ENCODE assay signal across 25 cellular contexts in the genomic region with DNA sequence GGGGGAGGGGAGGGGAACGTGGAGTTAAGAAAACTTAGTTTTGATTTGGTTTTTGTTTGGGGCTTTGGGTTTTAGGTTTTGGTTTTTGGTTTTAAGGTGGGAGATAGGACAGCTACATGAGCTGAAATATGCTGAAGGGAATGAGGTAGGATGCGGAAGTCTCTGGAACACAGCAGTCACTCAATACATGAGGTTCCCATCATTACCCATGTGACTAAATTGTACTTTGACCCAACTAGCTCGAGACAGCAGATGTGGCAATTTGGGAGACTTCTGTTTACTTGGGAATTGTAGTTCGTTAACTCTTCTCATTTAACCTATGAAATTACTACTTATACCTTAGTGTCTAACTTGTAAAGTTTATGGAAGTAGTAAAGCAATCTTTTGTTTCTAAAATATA.
"Had no signal": no experiment of that assay in that cellular context is flagged by ENCODE, and none has a peak within 500 bp of the region (broad histone marks: within the 10 kb centered on the region; RNA-seq: fewer than 3 reads in every experiment).

No MANE protein-coding gene starts in this region.

- H3K4me1 ChIP-seq: gastroesophageal sphincter, lower lobe of right lung, parathyroid adenoma, thyroid gland had no signal

- H3K9ac ChIP-seq: parathyroid adenoma had no signal

- H3K4me3 ChIP-seq: dorsolateral prefrontal cortex, esophagus muscularis mucosa, gastroesophageal sphincter, lower lobe of right lung, spleen, thyroid gland had no signal

- H3K36me3 ChIP-seq: esophagus muscularis mucosa, gastroesophageal sphincter, lower lobe of right lung, neutrophil, spleen, thyroid gland, WERI-Rb-1 had no signal

- H3K27ac Mint-ChIP-seq: activated CD4-positive, alpha-beta T cell treated with anti-CD3 and anti-CD28 coated beads, Interleukin-2, amount 10 ng/mL, durations not matched to agents 7 days and 5 days; activated CD8-positive, alpha-beta memory T cell treated with anti-CD3 and anti-CD28 coated beads, Interleukin-2, amount 10 ng/mL, durations not matched to agents 7 days and 5 days; activated CD8-positive, alpha-beta T cell treated with anti-CD3 and anti-CD28 coated beads for 36 hours; effector memory CD8-positive, alpha-beta T cell; nephron had no signal

- H3K4me3 Mint-ChIP-seq: activated CD4-positive, alpha-beta T cell treated with anti-CD3 and anti-CD28 coated beads, Interleukin-2, amount 10 ng/mL, durations not matched to agents 7 days and 5 days; activated CD8-positive, alpha-beta memory T cell treated with anti-CD3 and anti-CD28 coated beads, Interleukin-2, amount 10 ng/mL, durations not matched to agents 7 days and 5 days; activated CD8-positive, alpha-beta T cell treated with anti-CD3 and anti-CD28 coated beads for 36 hours; activated naive CD4-positive, alpha-beta T cell treated with anti-CD3 and anti-CD28 coated beads, Interleukin-2, amount 10 ng/mL, durations not matched to agents 7 days and 5 days; effector memory CD8-positive, alpha-beta T cell; nephron had no signal

- DNase-seq: activated CD4-positive, alpha-beta T cell treated with anti-CD3 and anti-CD28 coated beads, Interleukin-2, amount 10 ng/mL, durations not matched to agents 7 days and 5 days; activated CD4-positive, CD25-positive, alpha-beta regulatory T cell treated with anti-CD3 and anti-CD28 coated beads, Interleukin-2, amount 50 U/mL, for 72 hours; activated CD8-positive, alpha-beta memory T cell treated with anti-CD3 and anti-CD28 coated beads, Interleukin-2, amount 10 ng/mL, durations not matched to agents 7 days and 5 days; activated CD8-positive, alpha-beta T cell treated with anti-CD3 and anti-CD28 coated beads for 36 hours; activated effector memory CD4-positive, alpha-beta T cell treated with anti-CD3 and anti-CD28 coated beads, Interleukin-2, amount 50 U/mL, for 16 hours; activated naive CD4-positive, alpha-beta T cell treated with anti-CD3 and anti-CD28 coated beads, Interleukin-2, amount 10 ng/mL, durations not matched to agents 7 days and 5 days; activated T-cell treated with anti-CD3 and anti-CD28 coated beads for 4 hours; effector memory CD8-positive, alpha-beta T cell; left cardiac atrium; lower lobe of right lung; spleen; stimulated activated CD4-positive, alpha-beta T cell treated with anti-CD3 and anti-CD28 coated beads, Interleukin-4, amount 100 ng/mL, for 24 hours; stimulated activated naive CD8-positive, alpha-beta T cell treated with anti-CD3 and anti-CD28 coated beads, Interleukin-15, Interleukin-2, amounts not matched to agents 100 U/mL and 50 U/mL, for 24 hours; T-helper 1 cell; thyroid gland; WERI-Rb-1 had no signal

- H3K4me1 Mint-ChIP-seq: activated CD4-positive, alpha-beta T cell treated with anti-CD3 and anti-CD28 coated beads, Interleukin-2, amount 10 ng/mL, durations not matched to agents 7 days and 5 days; activated CD8-positive, alpha-beta memory T cell treated with anti-CD3 and anti-CD28 coated beads, Interleukin-2, amount 10 ng/mL, durations not matched to agents 7 days and 5 days; activated naive CD4-positive, alpha-beta T cell treated with anti-CD3 and anti-CD28 coated beads, Interleukin-2, amount 10 ng/mL, durations not matched to agents 7 days and 5 days had no signal

- ATAC-seq: activated CD8-positive, alpha-beta memory T cell treated with anti-CD3 and anti-CD28 coated beads, Interleukin-2, amount 10 ng/mL, durations not matched to agents 7 days and 5 days; activated CD8-positive, alpha-beta T cell treated with anti-CD3 and anti-CD28 coated beads for 36 hours; effector memory CD8-positive, alpha-beta T cell; gastroesophageal sphincter; lower lobe of right lung; stimulated activated naive CD8-positive, alpha-beta T cell treated with anti-CD3 and anti-CD28 coated beads, Interleukin-15, Interleukin-2, amounts not matched to agents 100 U/mL and 50 U/mL, for 24 hours had no signal

- FAIRE-seq: islet of Langerhans, TTC549 had no signal

- H3K27ac ChIP-seq: dorsolateral prefrontal cortex, esophagus muscularis mucosa, gastroesophageal sphincter, lower lobe of right lung, neutrophil, parathyroid adenoma, spleen, thyroid gland, WERI-Rb-1 had no signal

- H3K36me3 Mint-ChIP-seq: activated CD8-positive, alpha-beta memory T cell treated with anti-CD3 and anti-CD28 coated beads, Interleukin-2, amount 10 ng/mL, durations not matched to agents 7 days and 5 days; activated naive CD4-positive, alpha-beta T cell treated with anti-CD3 and anti-CD28 coated beads, Interleukin-2, amount 10 ng/mL, durations not matched to agents 7 days and 5 days; brain had no signal

- H3K9me3 ChIP-seq: esophagus muscularis mucosa, gastroesophageal sphincter, lower lobe of right lung, neutrophil, spleen, thyroid gland had no signal

- H3K9me3 Mint-ChIP-seq: activated CD4-positive, alpha-beta T cell treated with anti-CD3 and anti-CD28 coated beads, Interleukin-2, amount 10 ng/mL, durations not matched to agents 7 days and 5 days; activated CD8-positive, alpha-beta T cell treated with anti-CD3 and anti-CD28 coated beads for 36 hours; activated naive CD4-positive, alpha-beta T cell treated with anti-CD3 and anti-CD28 coated beads, Interleukin-2, amount 10 ng/mL, durations not matched to agents 7 days and 5 days; nephron had no signal

- H3K27me3 ChIP-seq: esophagus muscularis mucosa, gastroesophageal sphincter, neutrophil, spleen, thyroid gland had no signal

- H3K27me3 Mint-ChIP-seq: activated CD4-positive, alpha-beta T cell treated with anti-CD3 and anti-CD28 coated beads, Interleukin-2, amount 10 ng/mL, durations not matched to agents 7 days and 5 days; activated CD8-positive, alpha-beta memory T cell treated with anti-CD3 and anti-CD28 coated beads, Interleukin-2, amount 10 ng/mL, durations not matched to agents 7 days and 5 days; activated CD8-positive, alpha-beta T cell treated with anti-CD3 and anti-CD28 coated beads for 36 hours; activated naive CD4-positive, alpha-beta T cell treated with anti-CD3 and anti-CD28 coated beads, Interleukin-2, amount 10 ng/mL, durations not matched to agents 7 days and 5 days; effector memory CD8-positive, alpha-beta T cell had no signal
